In the genomic region with DNA sequence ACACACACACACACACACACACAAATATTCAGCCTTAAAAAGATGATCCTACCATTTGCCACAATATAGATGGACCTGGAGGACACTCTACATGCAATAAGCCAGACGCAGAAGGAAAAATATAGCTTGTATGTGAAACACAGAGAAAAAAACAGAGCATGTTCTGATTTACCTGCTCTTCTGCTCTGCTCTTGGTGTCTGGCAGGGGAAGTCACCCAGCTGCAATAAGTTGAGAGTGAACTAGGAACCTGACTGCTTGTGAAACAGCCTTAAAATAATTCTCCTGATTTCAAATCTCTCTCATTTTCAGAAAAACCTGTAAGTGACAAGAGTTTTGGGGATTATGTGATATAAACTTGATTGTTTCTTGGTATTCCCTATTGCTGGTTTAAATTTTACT, we compare ENCODE assay signal across 36 cellular contexts. TPM values are rescaled to one million over a fixed set of nuclear protein-coding genes. Genes with fewer than 3 reads are reported as not detected.
"Had no signal": no experiment of that assay in that cellular context is flagged by ENCODE, and none has a peak within 500 bp of the region (broad histone marks: within the 10 kb centered on the region; RNA-seq: fewer than 3 reads in every experiment).

No MANE protein-coding gene starts in this region.

- H3K4me1 ChIP-seq: adrenal gland, body of pancreas, breast epithelium had no signal

- FAIRE-seq: astrocyte, colon, TTC549 had no signal

- H3K27ac ChIP-seq: adrenal gland, body of pancreas, brain microvascular endothelial cell, breast epithelium, VCaP had no signal

- H3K9me3 ChIP-seq: adrenal gland, body of pancreas, breast epithelium had no signal

- H3K27me3 ChIP-seq: adrenal gland, body of pancreas, brain microvascular endothelial cell, breast epithelium had no signal

- H3K4me3 ChIP-seq: adrenal gland, body of pancreas, breast epithelium had no signal

- DNase-seq: activated B cell treated with CpG ODN at 0.5 μM for 24 hours; activated CD4-positive, alpha-beta memory T cell treated with anti-CD3 and anti-CD28 coated beads for 36 hours; activated CD4-positive, alpha-beta T cell treated with anti-CD3 and anti-CD28 coated beads for 4 hours; activated CD4-positive, alpha-beta T cell treated with anti-CD3 and anti-CD28 coated beads, Interleukin-2, amount 10 ng/mL, durations not matched to agents 24 days and 14 days; activated CD4-positive, alpha-beta T cell treated with anti-CD3 and anti-CD28 coated beads, Interleukin-2, amount 50 U/mL, for 1 hour; activated CD4-positive, alpha-beta T cell treated with anti-CD3 and anti-CD28 coated beads, Interleukin-2, amount 50 U/mL, for 4 hours; activated CD4-positive, CD25-positive, alpha-beta regulatory T cell treated with anti-CD3 and anti-CD28 coated beads, Interleukin-2, amount 50 U/mL, for 72 hours; activated CD8-positive, alpha-beta memory T cell treated with anti-CD3 and anti-CD28 coated beads, Interleukin-2, amount 50 U/mL, for 4 hours; activated CD8-positive, alpha-beta T cell treated with anti-CD3 and anti-CD28 coated beads for 36 hours; activated effector memory CD4-positive, alpha-beta T cell treated with anti-CD3 and anti-CD28 coated beads, Interleukin-2, amount 50 U/mL, for 16 hours; activated gamma-delta T cell treated with Interleukin-2 at 50 U/mL for 16 hours; activated naive CD4-positive, alpha-beta T cell; activated naive CD4-positive, alpha-beta T cell treated with anti-CD3 and anti-CD28 coated beads for 36 hours; activated naive CD4-positive, alpha-beta T cell treated with anti-CD3 and anti-CD28 coated beads, Interleukin-2, amount 50 U/mL, for 16 hours; activated naive CD8-positive, alpha-beta T cell treated with anti-CD3 and anti-CD28 coated beads for 36 hours; activated T-cell treated with anti-CD3 and anti-CD28 coated beads for 4 hours; activated T-cell treated with anti-CD3 and anti-CD28 coated beads, Interleukin-2, amount 50 U/mL, for 1 hour; activated T-cell treated with anti-CD3 and anti-CD28 coated beads, Interleukin-2, amount 50 U/mL, for 4 hours; activated T-cell treated with anti-CD3 and anti-CD28 coated beads, Interleukin-2, amount 50 U/mL, for 72 hours; adrenal gland; amniotic stem cell; aorta; body of pancreas; brain microvascular endothelial cell; central memory CD4-positive, alpha-beta T cell; T-helper 2 cell; T-helper 9 cell had no signal

- H3K36me3 ChIP-seq: adrenal gland, brain microvascular endothelial cell, breast epithelium had no signal

- ATAC-seq: activated CD8-positive, alpha-beta T cell treated with anti-CD3 and anti-CD28 coated beads for 36 hours; activated naive CD4-positive, alpha-beta T cell treated with anti-CD3 and anti-CD28 coated beads, Interleukin-2, amount 50 U/mL, for 72 hours; activated T-cell treated with anti-CD3 and anti-CD28 coated beads, Interleukin-2, amount 50 U/mL, for 4 hours; activated T-cell treated with anti-CD3 and anti-CD28 coated beads, Interleukin-2, amount 50 U/mL, for 72 hours; activated T-helper 17 cell treated with anti-CD3 and anti-CD28 coated beads, Interleukin-2, amount 50 U/mL, for 72 hours; body of pancreas had no signal

RNA-seq across cellular contexts. Expression of a gene that starts 31.0 kb away (rescaled TPM):
- total RNA-seq: activated B cell treated with CpG ODN at 0.5 μM for 24 hours; activated CD4-positive, alpha-beta memory T cell treated with anti-CD3 and anti-CD28 coated beads for 36 hours; activated CD4-positive, alpha-beta T cell treated with anti-CD3 and anti-CD28 coated beads, Interleukin-2, amount 10 ng/mL, durations not matched to agents 24 days and 14 days; activated CD8-positive, alpha-beta memory T cell treated with anti-CD3 and anti-CD28 coated beads for 36 hours; activated CD8-positive, alpha-beta T cell treated with anti-CD3 and anti-CD28 coated beads for 36 hours; activated naive CD4-positive, alpha-beta T cell treated with anti-CD3 and anti-CD28 coated beads for 36 hours; activated naive CD4-positive, alpha-beta T cell treated with anti-CD3 and anti-CD28 coated beads, Interleukin-2, amount 50 U/mL, for 72 hours; activated naive CD8-positive, alpha-beta T cell treated with anti-CD3 and anti-CD28 coated beads for 36 hours; activated T-cell treated with anti-CD3 and anti-CD28 coated beads, Interleukin-2, amount 50 U/mL, for 4 hours; activated T-cell treated with anti-CD3 and anti-CD28 coated beads, Interleukin-2, amount 50 U/mL, for 72 hours; activated T-helper 1 cell treated with anti-CD3 and anti-CD28 coated beads, Interleukin-12 subunit alpha, Interleukin-12 subunit beta, Interleukin-2, Interleukin-4 antibody, amounts not matched to agents 30 ng/mL and 10 ng/mL and 1 ng/mL, durations not matched to agents 14 hours and 24 hours and 36 hours; activated T-helper 17 cell treated with anti-CD3 and anti-CD28 coated beads, Interleukin-2, amount 50 U/mL, for 72 hours had no signal
- polyA plus RNA-seq: aorta had no signal
